In the genomic region with DNA sequence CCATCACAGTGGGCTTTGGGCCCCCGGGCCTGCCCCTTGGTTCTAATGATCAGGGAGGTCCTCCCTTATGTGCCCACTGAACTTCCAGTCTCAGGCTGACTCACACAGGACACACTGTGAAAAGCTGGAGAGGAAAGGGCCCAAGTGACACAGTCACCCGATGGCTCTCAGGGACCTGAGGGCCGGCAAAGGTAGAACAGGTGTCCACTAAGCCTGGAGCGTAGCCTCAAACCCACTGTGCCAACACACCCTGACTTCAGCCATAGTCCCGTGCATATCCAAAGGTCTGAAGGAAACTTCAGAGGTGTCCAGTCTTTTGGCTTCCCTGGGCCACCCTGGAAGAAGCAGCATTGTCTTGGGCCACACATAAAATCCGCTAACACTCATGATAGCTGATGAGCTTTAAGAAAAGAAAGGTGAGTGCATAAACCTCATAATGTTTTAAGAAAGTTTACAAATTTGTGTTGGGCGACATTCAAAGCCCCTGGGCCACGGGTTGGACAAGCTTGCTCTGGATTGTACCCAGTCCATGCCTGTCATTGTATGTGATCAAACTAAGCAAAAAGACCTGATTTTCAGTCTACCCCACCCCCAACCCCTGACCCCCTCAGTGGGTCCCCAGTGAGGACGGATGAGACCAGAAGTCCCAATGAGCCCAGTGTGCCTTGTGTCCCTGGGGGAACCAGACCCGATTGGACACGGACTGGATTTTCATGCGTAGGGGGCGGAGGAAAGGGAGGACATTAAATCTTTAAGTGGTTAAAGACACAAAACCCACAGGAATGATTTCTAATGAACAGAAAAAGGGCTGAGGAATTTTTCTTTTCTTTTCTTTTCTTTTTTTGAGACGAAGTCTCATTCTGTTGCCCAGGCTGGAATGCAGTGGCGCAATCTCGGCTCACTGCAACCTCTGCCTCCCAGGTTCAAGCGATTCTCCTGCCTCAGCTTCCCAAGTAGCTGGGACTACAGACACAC, we compare ENCODE assay signal across 20 cellular contexts. TPM values are rescaled to one million over a fixed set of nuclear protein-coding genes. Genes with fewer than 3 reads are reported as not detected.
"Had no signal": no experiment of that assay in that cellular context is flagged by ENCODE, and none has a peak within 500 bp of the region (broad histone marks: within the 10 kb centered on the region; RNA-seq: fewer than 3 reads in every experiment).

No MANE protein-coding gene starts in this region.

- H3K4me3 Mint-ChIP-seq: activated B cell treated with CpG ODN at 0.5 μM for 24 hours; activated CD4-positive, alpha-beta memory T cell treated with anti-CD3 and anti-CD28 coated beads for 36 hours; memory B cell; natural killer cell had no signal

- H3K27me3 Mint-ChIP-seq: activated B cell treated with CpG ODN at 0.5 μM for 24 hours; activated CD4-positive, alpha-beta memory T cell treated with anti-CD3 and anti-CD28 coated beads for 36 hours; memory B cell had no signal

- H3K36me3 Mint-ChIP-seq: natural killer cell had no signal

- H3K9me3 ChIP-seq: thyroid gland had no signal

- H3K27me3 ChIP-seq: ascending aorta, thyroid gland, uterus had no signal

- DNase-seq: activated B cell treated with CpG ODN at 0.5 μM for 24 hours; activated CD4-positive, alpha-beta memory T cell treated with anti-CD3 and anti-CD28 coated beads for 36 hours; activated CD4-positive, alpha-beta T cell treated with anti-CD3 and anti-CD28 coated beads for 4 hours; activated naive CD4-positive, alpha-beta T cell treated with Interleukin-2 at 50 U/mL for 16 hours; activated T-cell treated with anti-CD3 and anti-CD28 coated beads, Interleukin-2, amount 50 U/mL, for 1 hour; dermis blood vessel endothelial cell; effector memory CD4-positive, alpha-beta T cell; foreskin fibroblast; natural killer cell; stimulated activated CD4-positive, alpha-beta T cell treated with anti-CD3 and anti-CD28 coated beads, Interleukin-12 subunit alpha, Interleukin-12 subunit beta, amount 100 ng/mL, for 4 hours; stimulated activated CD4-positive, alpha-beta T cell treated with anti-CD3 and anti-CD28 coated beads, Interleukin-1b, Interleukin-23, amount 100 ng/mL, for 48 hours; stimulated activated CD8-positive, alpha-beta memory T cell treated with anti-CD3 and anti-CD28 coated beads, Interleukin-4, amount 100 ng/mL, for 48 hours; stimulated activated naive CD4-positive, alpha-beta T cell; T-helper 1 cell; T-helper 9 cell; thyroid gland; uterus had no signal

- H3K4me1 ChIP-seq: ascending aorta, uterus had no signal

- H3K27ac ChIP-seq: ascending aorta, uterus had no signal

- H3K4me3 ChIP-seq: ascending aorta, thyroid gland, uterus had no signal

- H3K27ac Mint-ChIP-seq: activated B cell treated with CpG ODN at 0.5 μM for 24 hours; activated CD4-positive, alpha-beta memory T cell treated with anti-CD3 and anti-CD28 coated beads for 36 hours; activated T-helper 2 cell treated with anti-CD3 and anti-CD28 coated beads, Interferon-gamma antibody, Interleukin-2, Interleukin-4, amounts not matched to agents 10 μg/mL and 5 μg/mL and 100 μg/mL, durations not matched to agents 14 hours and 24 hours and 36 hours; memory B cell; natural killer cell had no signal

- H3K4me1 Mint-ChIP-seq: activated B cell treated with CpG ODN at 0.5 μM for 24 hours, memory B cell, natural killer cell had no signal

RNA-seq across cellular contexts. Expression of a gene that starts 6.1 kb away (rescaled TPM):
- total RNA-seq: activated T-helper 2 cell treated with anti-CD3 and anti-CD28 coated beads, Interferon-gamma antibody, Interleukin-2, Interleukin-4, amounts not matched to agents 10 μg/mL and 5 μg/mL and 100 μg/mL, durations not matched to agents 14 hours and 24 hours and 36 hours; ascending aorta had no signal
